In the genomic region with DNA sequence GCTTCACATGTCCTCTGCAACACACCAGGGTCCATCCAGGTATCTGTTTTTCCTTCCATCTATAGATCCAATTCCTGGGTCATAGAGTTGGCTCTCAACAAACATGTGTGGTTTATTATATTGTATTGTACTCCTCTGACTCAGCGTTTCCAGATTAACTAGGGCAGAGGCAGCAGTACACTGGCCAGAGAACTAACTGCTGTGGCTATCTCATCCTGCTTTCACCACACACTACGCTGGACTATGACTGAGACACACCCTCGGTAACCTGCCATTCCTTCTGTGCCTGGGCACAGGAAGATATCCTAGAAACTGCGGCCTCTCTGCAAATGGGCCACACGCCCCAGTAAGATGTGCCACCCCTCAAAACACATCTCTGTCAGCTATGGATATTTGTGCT, we compare ENCODE assay signal across 1 cellular context.
TF ChIP-seq lines count a peak whose summit lies in the region.

No MANE protein-coding gene starts in this region.

TF ChIP-seq in HepG2, 621 proteins besides CTCF, POLR2A, EP300 and RAD21:
- TF ChIP-seq ZBTB40 (IDR thresholded peaks at IDR 0.05) (no peak), ZBTB40 (CRISPR knock-in tag; IDR thresholded peaks at IDR 0.05) (no peak), DZIP1 (CRISPR knock-in tag; IDR thresholded peaks at IDR 0.05) (no peak), ZNF33B (CRISPR knock-in tag; IDR thresholded peaks at IDR 0.05) (no peak), ZNF672 (CRISPR knock-in tag; IDR thresholded peaks at IDR 0.05) (no peak), ZNF776 (CRISPR knock-in tag; IDR thresholded peaks at IDR 0.05) (no peak), PHF21A (CRISPR knock-in tag; IDR thresholded peaks at IDR 0.05) (no peak), ZNF496 (CRISPR knock-in tag; IDR thresholded peaks at IDR 0.05; ENCODE audit: insufficient replicate concordance) (no peak), ZNF101 (CRISPR knock-in tag; IDR thresholded peaks at IDR 0.05; ENCODE audit: borderline replicate concordance, low read depth) (no peak), MED1 (CRISPR knock-in tag; IDR thresholded peaks at IDR 0.05) (no peak), NBN (conservative IDR thresholded peaks at IDR 0.05) (no peak), NFE2L2 (IDR thresholded peaks at IDR 0.05; ENCODE audit: low read length) (peak; percentile 56; the same call in 1 of the 2 replicates), HCFC1 (IDR thresholded peaks at IDR 0.05; ENCODE audit: low read depth, low read length) (no peak), MAFK (conservative IDR thresholded peaks at IDR 0.05 in 1 of 2, IDR thresholded peaks at IDR 0.05 in 1 of 2; ENCODE audit: low read length in 2 of 2) (peak; percentile 67 to 77), SP5 (CRISPR knock-in tag; IDR thresholded peaks at IDR 0.05; ENCODE audit: borderline replicate concordance, low read depth) (no peak), MAFF (IDR thresholded peaks at IDR 0.05; ENCODE audit: low read depth, low read length) (peak; percentile 57), FOXO1 (CRISPR knock-in tag; IDR thresholded peaks at IDR 0.05) (no peak), NFE2L1 (CRISPR knock-in tag; IDR thresholded peaks at IDR 0.05; ENCODE audit: borderline replicate concordance) (no peak), MAX (IDR thresholded peaks at IDR 0.05) (no peak), ZBTB21 (CRISPR knock-in tag; IDR thresholded peaks at IDR 0.05) (no peak), NFIB (CRISPR knock-in tag; IDR thresholded peaks at IDR 0.05; ENCODE audit: borderline replicate concordance) (no peak), ZBTB3 (CRISPR knock-in tag; IDR thresholded peaks at IDR 0.05; ENCODE audit: borderline replicate concordance, low read depth) (no peak), SIX1 (CRISPR knock-in tag; IDR thresholded peaks at IDR 0.05; ENCODE audit: borderline replicate concordance) (no peak), TCF12 (IDR thresholded peaks at IDR 0.05) (no peak), TCF12 (CRISPR knock-in tag; IDR thresholded peaks at IDR 0.05) (no peak)
- TF ChIP-seq, protein P1, sequence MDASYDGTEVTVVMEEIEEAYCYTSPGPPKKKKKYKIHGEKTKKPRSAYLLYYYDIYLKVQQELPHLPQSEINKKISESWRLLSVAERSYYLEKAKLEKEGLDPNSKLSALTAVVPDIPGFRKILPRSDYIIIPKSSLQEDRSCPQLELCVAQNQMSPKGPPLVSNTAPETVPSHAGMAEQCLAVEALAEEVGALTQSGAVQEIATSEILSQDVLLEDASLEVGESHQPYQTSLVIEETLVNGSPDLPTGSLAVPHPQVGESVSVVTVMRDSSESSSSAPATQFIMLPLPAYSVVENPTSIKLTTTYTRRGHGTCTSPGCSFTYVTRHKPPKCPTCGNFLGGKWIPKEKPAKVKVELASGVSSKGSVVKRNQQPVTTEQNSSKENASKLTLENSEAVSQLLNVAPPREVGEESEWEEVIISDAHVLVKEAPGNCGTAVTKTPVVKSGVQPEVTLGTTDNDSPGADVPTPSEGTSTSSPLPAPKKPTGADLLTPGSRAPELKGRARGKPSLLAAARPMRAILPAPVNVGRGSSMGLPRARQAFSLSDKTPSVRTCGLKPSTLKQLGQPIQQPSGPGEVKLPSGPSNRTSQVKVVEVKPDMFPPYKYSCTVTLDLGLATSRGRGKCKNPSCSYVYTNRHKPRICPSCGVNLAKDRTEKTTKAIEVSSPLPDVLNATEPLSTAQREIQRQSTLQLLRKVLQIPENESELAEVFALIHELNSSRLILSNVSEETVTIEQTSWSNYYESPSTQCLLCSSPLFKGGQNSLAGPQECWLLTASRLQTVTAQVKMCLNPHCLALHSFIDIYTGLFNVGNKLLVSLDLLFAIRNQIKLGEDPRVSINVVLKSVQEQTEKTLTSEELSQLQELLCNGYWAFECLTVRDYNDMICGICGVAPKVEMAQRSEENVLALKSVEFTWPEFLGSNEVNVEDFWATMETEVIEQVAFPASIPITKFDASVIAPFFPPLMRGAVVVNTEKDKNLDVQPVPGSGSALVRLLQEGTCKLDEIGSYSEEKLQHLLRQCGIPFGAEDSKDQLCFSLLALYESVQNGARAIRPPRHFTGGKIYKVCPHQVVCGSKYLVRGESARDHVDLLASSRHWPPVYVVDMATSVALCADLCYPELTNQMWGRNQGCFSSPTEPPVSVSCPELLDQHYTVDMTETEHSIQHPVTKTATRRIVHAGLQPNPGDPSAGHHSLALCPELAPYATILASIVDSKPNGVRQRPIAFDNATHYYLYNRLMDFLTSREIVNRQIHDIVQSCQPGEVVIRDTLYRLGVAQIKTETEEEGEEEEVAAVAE (CRISPR knock-in tag; IDR thresholded peaks at IDR 0.05; ENCODE audit: borderline replicate concordance) = no peak
- TF ChIP-seq, protein P2, sequence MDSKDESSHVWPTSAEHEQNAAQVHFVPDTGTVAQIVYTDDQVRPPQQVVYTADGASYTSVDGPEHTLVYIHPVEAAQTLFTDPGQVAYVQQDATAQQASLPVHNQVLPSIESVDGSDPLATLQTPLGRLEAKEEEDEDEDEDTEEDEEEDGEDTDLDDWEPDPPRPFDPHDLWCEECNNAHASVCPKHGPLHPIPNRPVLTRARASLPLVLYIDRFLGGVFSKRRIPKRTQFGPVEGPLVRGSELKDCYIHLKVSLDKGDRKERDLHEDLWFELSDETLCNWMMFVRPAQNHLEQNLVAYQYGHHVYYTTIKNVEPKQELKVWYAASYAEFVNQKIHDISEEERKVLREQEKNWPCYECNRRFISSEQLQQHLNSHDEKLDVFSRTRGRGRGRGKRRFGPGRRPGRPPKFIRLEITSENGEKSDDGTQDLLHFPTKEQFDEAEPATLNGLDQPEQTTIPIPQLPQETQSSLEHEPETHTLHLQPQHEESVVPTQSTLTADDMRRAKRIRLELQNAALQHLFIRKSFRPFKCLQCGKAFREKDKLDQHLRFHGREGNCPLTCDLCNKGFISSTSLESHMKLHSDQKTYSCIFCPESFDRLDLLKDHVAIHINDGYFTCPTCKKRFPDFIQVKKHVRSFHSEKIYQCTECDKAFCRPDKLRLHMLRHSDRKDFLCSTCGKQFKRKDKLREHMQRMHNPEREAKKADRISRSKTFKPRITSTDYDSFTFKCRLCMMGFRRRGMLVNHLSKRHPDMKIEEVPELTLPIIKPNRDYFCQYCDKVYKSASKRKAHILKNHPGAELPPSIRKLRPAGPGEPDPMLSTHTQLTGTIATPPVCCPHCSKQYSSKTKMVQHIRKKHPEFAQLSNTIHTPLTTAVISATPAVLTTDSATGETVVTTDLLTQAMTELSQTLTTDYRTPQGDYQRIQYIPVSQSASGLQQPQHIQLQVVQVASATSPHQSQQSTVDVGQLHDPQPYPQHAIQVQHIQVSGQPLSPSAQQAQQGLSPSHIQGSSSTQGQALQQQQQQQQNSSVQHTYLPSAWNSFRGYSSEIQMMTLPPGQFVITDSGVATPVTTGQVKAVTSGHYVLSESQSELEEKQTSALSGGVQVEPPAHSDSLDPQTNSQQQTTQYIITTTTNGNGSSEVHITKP (CRISPR knock-in tag; IDR thresholded peaks at IDR 0.05; ENCODE audit: low read depth) = no peak
- TF ChIP-seq, protein P3, sequence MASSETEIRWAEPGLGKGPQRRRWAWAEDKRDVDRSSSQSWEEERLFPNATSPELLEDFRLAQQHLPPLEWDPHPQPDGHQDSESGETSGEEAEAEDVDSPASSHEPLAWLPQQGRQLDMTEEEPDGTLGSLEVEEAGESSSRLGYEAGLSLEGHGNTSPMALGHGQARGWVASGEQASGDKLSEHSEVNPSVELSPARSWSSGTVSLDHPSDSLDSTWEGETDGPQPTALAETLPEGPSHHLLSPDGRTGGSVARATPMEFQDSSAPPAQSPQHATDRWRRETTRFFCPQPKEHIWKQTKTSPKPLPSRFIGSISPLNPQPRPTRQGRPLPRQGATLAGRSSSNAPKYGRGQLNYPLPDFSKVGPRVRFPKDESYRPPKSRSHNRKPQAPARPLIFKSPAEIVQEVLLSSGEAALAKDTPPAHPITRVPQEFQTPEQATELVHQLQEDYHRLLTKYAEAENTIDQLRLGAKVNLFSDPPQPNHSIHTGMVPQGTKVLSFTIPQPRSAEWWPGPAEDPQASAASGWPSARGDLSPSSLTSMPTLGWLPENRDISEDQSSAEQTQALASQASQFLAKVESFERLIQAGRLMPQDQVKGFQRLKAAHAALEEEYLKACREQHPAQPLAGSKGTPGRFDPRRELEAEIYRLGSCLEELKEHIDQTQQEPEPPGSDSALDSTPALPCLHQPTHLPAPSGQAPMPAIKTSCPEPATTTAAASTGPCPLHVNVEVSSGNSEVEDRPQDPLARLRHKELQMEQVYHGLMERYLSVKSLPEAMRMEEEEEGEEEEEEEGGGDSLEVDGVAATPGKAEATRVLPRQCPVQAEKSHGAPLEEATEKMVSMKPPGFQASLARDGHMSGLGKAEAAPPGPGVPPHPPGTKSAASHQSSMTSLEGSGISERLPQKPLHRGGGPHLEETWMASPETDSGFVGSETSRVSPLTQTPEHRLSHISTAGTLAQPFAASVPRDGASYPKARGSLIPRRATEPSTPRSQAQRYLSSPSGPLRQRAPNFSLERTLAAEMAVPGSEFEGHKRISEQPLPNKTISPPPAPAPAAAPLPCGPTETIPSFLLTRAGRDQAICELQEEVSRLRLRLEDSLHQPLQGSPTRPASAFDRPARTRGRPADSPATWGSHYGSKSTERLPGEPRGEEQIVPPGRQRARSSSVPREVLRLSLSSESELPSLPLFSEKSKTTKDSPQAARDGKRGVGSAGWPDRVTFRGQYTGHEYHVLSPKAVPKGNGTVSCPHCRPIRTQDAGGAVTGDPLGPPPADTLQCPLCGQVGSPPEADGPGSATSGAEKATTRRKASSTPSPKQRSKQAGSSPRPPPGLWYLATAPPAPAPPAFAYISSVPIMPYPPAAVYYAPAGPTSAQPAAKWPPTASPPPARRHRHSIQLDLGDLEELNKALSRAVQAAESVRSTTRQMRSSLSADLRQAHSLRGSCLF (CRISPR knock-in tag; IDR thresholded peaks at IDR 0.05; ENCODE audit: borderline replicate concordance) = no peak
TF ChIP-seq in HepG2: peak in this region for 3.
